ENCODE assay signal across 8 cellular contexts in the genomic region with DNA sequence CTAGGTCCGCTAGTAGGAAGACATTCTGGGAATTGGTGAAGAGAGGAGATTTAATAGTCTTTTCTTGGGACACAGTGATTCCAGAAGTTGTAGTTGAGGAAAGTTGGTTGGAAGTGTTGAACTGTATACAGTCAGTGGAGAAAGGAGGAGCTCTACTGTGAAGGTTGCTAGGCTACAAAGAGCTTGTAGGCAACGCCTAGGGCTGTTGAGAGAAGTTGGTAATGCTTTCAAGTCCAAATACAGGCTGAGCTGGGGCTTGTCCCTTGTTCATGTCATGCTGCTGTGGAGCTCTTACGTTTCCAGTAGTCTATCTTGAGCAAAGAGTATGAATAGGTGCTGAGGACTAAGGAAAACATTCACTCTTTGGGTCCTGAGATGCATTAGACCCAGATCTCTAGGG. TPM values are rescaled to one million over a fixed set of nuclear protein-coding genes. Genes with fewer than 3 reads are reported as not detected.
A peak's percentile ranks its signal among the peaks of the same experiment; 100 is the strongest.
DNase-seq lines count a peak whose midpoint lies in the region; TF ChIP-seq lines count a peak whose summit lies in the region.

No MANE protein-coding gene starts in this region.

- H3K27ac ChIP-seq in mesenchymal stem cell (ENCODE audit: low read length, poor library complexity, severe bottlenecking): no peak overlapping the region

- DNase-seq in COLO829 (ENCODE audit: low spot score) (peak; percentile 24), chondrocyte (ENCODE audit: low spot score) (no peak), mesenchymal stem cell (peak; percentile 53), ecto neural progenitor cell (ENCODE audit: low spot score) (no peak), HCEC 1CT (no peak), NCI-H2081 treated with DMSO at 0.1 percent for 48 hours (lab: John Stamatoyannopoulos, UW) (no peak), NCI-H2029 treated with DMSO at 0.1 percent for 48 hours (lab: John Stamatoyannopoulos, UW) (no peak)

- H4K8ac ChIP-seq in mesenchymal stem cell (ENCODE audit: low read length): no peak overlapping the region

- H3K18ac ChIP-seq in mesenchymal stem cell (ENCODE audit: low read depth in 1 of 2, low read length in 2 of 2): no peak overlapping the region

- H3K36me3 Mint-ChIP-seq in chondrocyte (ENCODE audit: low read depth): no peaks in the 10 kb centered on the region

- H3K27ac Mint-ChIP-seq in chondrocyte (ENCODE audit: unreplicated experiment): peak overlapping the region; percentile 76

- peaks cover 37% of the 10 kb centered on the region for H3K79me2 ChIP-seq in Loucy (ENCODE audit: insufficient read depth, low read length)

- no peak overlapping the region for H4K91ac ChIP-seq in mesenchymal stem cell (ENCODE audit: low read length)

- peaks cover 29% of the 10 kb centered on the region for H4K20me1 ChIP-seq in Loucy (ENCODE audit: insufficient read depth, low read length, poor library complexity, severe bottlenecking)

- H3K4me3 ChIP-seq in Loucy (ENCODE audit: low read length, poor library complexity, severe bottlenecking): peak overlapping the region; percentile 98
- peak overlapping the region in 1 of 2 experiments; percentile 78 for H3K4me3 ChIP-seq in mesenchymal stem cell (ENCODE audit: insufficient read depth in 1 of 2, low read depth in 1 of 2, low read length in 2 of 2)

- peak overlapping the region in 1 of 2 experiments; percentile 46 for H3K23ac ChIP-seq in mesenchymal stem cell (ENCODE audit: low read length in 2 of 2)

- H3K27me3 ChIP-seq in Loucy (ENCODE audit: insufficient read depth, low read length, poor library complexity, severe bottlenecking): no peaks in the 10 kb centered on the region
- no peaks in the 10 kb centered on the region for H3K27me3 ChIP-seq in mesenchymal stem cell (ENCODE audit: control insufficient read depth in 1 of 2, insufficient read depth in 1 of 2, low read length in 2 of 2)

- peaks cover 11% of the 10 kb centered on the region for H3K79me1 ChIP-seq in mesenchymal stem cell (replicated peaks; ENCODE audit: low read length, poor library complexity, severe bottlenecking)

- 82% methylated on average over 3 of the region's 3 CpGs for WGBS in mesenchymal stem cell

- H3K9ac ChIP-seq in Loucy (ENCODE audit: low read depth, low read length, poor library complexity, severe bottlenecking) (peak overlapping the region; percentile 92), mesenchymal stem cell (ENCODE audit: low read length) (peak overlapping the region; percentile 94)

- H3K4me1 Mint-ChIP-seq in chondrocyte (ENCODE audit: low read depth): peaks cover 21% of the 10 kb centered on the region

- peaks cover 35% of the 10 kb centered on the region for H3K4me1 ChIP-seq in Loucy (ENCODE audit: insufficient read depth, low read length, poor library complexity, severe bottlenecking)
- peaks cover 8% of the 10 kb centered on the region for H3K4me1 ChIP-seq in mesenchymal stem cell (ENCODE audit: control insufficient read depth, insufficient read depth, low read depth, low read length)

- no peaks in the 10 kb centered on the region for H3F3A ChIP-seq in Loucy (ENCODE audit: low read depth)

- peak overlapping the region; percentile 86 for H3K4me3 Mint-ChIP-seq in chondrocyte (ENCODE audit: unreplicated experiment)

- TF ChIP-seq CTCF in Loucy (conservative IDR thresholded peaks at IDR 0.05; ENCODE audit: low read length) (no peak), chondrocyte (IDR thresholded peaks at IDR 0.05) (no peak)

- H3K4ac ChIP-seq in mesenchymal stem cell (ENCODE audit: low read depth in 1 of 2, low read length in 2 of 2): no peak overlapping the region

- no peak overlapping the region for H2BK12ac ChIP-seq in mesenchymal stem cell (ENCODE audit: low read length in 2 of 2)

- no peaks in the 10 kb centered on the region for H3K9me3 Mint-ChIP-seq in chondrocyte (ENCODE audit: low read depth)

- H3K4me2 ChIP-seq in Loucy (ENCODE audit: low read depth, low read length, poor library complexity, severe bottlenecking): peak overlapping the region; percentile 99
- peak overlapping the region; percentile 86 for H3K4me2 ChIP-seq in mesenchymal stem cell (ENCODE audit: low read length, poor library complexity, severe bottlenecking)

- no peak overlapping the region for H2BK15ac ChIP-seq in mesenchymal stem cell (ENCODE audit: low read depth, poor library complexity, severe bottlenecking)

- H3K27me3 Mint-ChIP-seq in chondrocyte (ENCODE audit: low read depth): peaks cover 2% of the 10 kb centered on the region

- H2BK120ac ChIP-seq in mesenchymal stem cell (ENCODE audit: low read depth, low read length): no peak overlapping the region

- H2AFZ ChIP-seq in Loucy (ENCODE audit: low read length): no peak overlapping the region
- H2AFZ ChIP-seq in mesenchymal stem cell (ENCODE audit: low read depth, low read length): no peak overlapping the region

- no peaks in the 10 kb centered on the region for H3K9me2 ChIP-seq in Loucy (replicated peaks; ENCODE audit: low read depth, low read length)

- no peak overlapping the region for H2AK5ac ChIP-seq in mesenchymal stem cell (ENCODE audit: low read length, severe bottlenecking)

- no peak overlapping the region for H3K14ac ChIP-seq in mesenchymal stem cell (ENCODE audit: low read length in 2 of 2)

- no peak overlapping the region for H2BK5ac ChIP-seq in mesenchymal stem cell (ENCODE audit: low read depth, low read length, poor library complexity, severe bottlenecking)

- H3K36me3 ChIP-seq in Loucy (ENCODE audit: insufficient read depth, low read length) (no peaks in the 10 kb centered on the region), mesenchymal stem cell (ENCODE audit: control insufficient read depth in 1 of 2, insufficient read depth in 2 of 2, low read depth in 1 of 2, low read length in 2 of 2) (no peaks in the 10 kb centered on the region)

- H3K9me3 ChIP-seq in Loucy (ENCODE audit: insufficient read depth, low read depth, low read length) (no peaks in the 10 kb centered on the region), mesenchymal stem cell (ENCODE audit: control insufficient read depth, low read length) (no peaks in the 10 kb centered on the region)

RNA-seq across cellular contexts. Expression of a gene that starts 1.1 kb away (rescaled TPM):
- 29.6 to 34.4 TPM (median 31.1 TPM) in 3 replicates for total RNA-seq in chondrocyte
- polyA plus RNA-seq in mesenchymal stem cell (2013, experiment 1 of 2): 16.2 TPM
- 16.1 TPM for polyA plus RNA-seq in mesenchymal stem cell (2013, experiment 2 of 2)

Comparison
In these comparisons a context has a peak if more than half of its experiments do, and no peak if none do; other contexts are left out.
1. DNase-seq: peak in COLO829 (single experiment) and mesenchymal stem cell (single experiment); none in chondrocyte (single experiment), ecto neural progenitor cell (single experiment), HCEC 1CT (single experiment), NCI-H2081 treated with DMSO at 0.1 percent for 48 hours (single experiment) and NCI-H2029 treated with DMSO at 0.1 percent for 48 hours (single experiment).